In genomic region chr6:84789170-84789569, GRCh38 we compare ENCODE assay signal across 30 cellular contexts. TPM values are rescaled to one million over a fixed set of nuclear protein-coding genes. Genes with fewer than 3 reads are reported as not detected.
"Had no signal": no experiment of that assay in that cellular context is flagged by ENCODE, and none has a peak within 500 bp of the region (broad histone marks: within the 10 kb centered on the region; RNA-seq: fewer than 3 reads in every experiment).

No MANE protein-coding gene starts in this region.

- H2AFZ ChIP-seq: neural progenitor cell, parathyroid adenoma had no signal

- H3K27ac Mint-ChIP-seq: natural killer cell; nephron; neural progenitor cell; progenitor cell of endocrine pancreas; stimulated activated effector memory CD8-positive, alpha-beta T cell treated with anti-CD3 and anti-CD28 coated beads, Interleukin-12 subunit alpha, Interleukin-12 subunit beta, amount 100 ng/mL, for 72 hours; stimulated activated naive B cell treated with anti-CD40 and anti-IgM and Interleukin-4, amounts not matched to agents 10 μg/mL and 1 μg/mL and 100 μg/mL, for 72 hours; stimulated activated naive CD8-positive, alpha-beta T cell treated with anti-CD3 and anti-CD28 coated beads, Interleukin-15, Interleukin-2, amounts not matched to agents 100 ng/mL and 50 ng/mL, for 24 hours had no signal

- H3K79me2 ChIP-seq: parathyroid adenoma had no signal

- H3K4me3 Mint-ChIP-seq: natural killer cell; nephron; neural progenitor cell; stimulated activated effector memory CD8-positive, alpha-beta T cell treated with anti-CD3 and anti-CD28 coated beads, Interleukin-12 subunit alpha, Interleukin-12 subunit beta, amount 100 ng/mL, for 72 hours; stimulated activated naive B cell treated with anti-CD40 and anti-IgM and Interleukin-4, amounts not matched to agents 10 μg/mL and 1 μg/mL and 100 μg/mL, for 72 hours; stimulated activated naive CD8-positive, alpha-beta T cell treated with anti-CD3 and anti-CD28 coated beads, Interleukin-15, Interleukin-2, amounts not matched to agents 100 ng/mL and 50 ng/mL, for 24 hours had no signal

- H3K9me3 Mint-ChIP-seq: neural progenitor cell; stimulated activated effector memory CD8-positive, alpha-beta T cell treated with anti-CD3 and anti-CD28 coated beads, Interleukin-12 subunit alpha, Interleukin-12 subunit beta, amount 100 ng/mL, for 72 hours had no signal

- H3K4me2 ChIP-seq: neural progenitor cell had no signal

- H3K36me3 ChIP-seq: neural progenitor cell, ovary, right lobe of liver, sigmoid colon, stomach, thoracic aorta, thyroid gland, tibial nerve, upper lobe of left lung, vagina had no signal

- H3K9me3 ChIP-seq: ovary, psoas muscle, right lobe of liver, sigmoid colon, stomach, thoracic aorta, thyroid gland, upper lobe of left lung, vagina had no signal

- H3K4me3 ChIP-seq: neural progenitor cell, ovary, psoas muscle, right lobe of liver, sigmoid colon, stomach, thoracic aorta, thyroid gland, tibial nerve, upper lobe of left lung, vagina had no signal

- H3K27me3 Mint-ChIP-seq: stimulated activated naive B cell treated with anti-CD40 and anti-IgM and Interleukin-4, amounts not matched to agents 10 μg/mL and 1 μg/mL and 100 μg/mL, for 72 hours had no signal

- DNase-seq: natural killer cell; occipital lobe; ovary; posterior cingulate gyrus; psoas muscle; right cardiac atrium; right lobe of liver; sigmoid colon; small intestine; stimulated activated CD4-positive, alpha-beta T cell treated with anti-CD3 and anti-CD28 coated beads, Interleukin-15, amount 100 ng/mL, for 24 hours; stimulated activated CD4-positive, alpha-beta T cell treated with anti-CD3 and anti-CD28 coated beads, Interleukin-2, amount 100 ng/mL, for 24 hours; stimulated activated CD4-positive, alpha-beta T cell treated with anti-CD3 and anti-CD28 coated beads, Interleukin-2, amount 100 ng/mL, for 48 hours; stimulated activated CD4-positive, alpha-beta T cell treated with anti-CD3 and anti-CD28 coated beads, Interleukin-4, amount 100 ng/mL, for 24 hours; stimulated activated naive B cell treated with anti-CD40 and anti-IgM and Interleukin-4, amounts not matched to agents 10 μg/mL and 1 μg/mL and 100 μg/mL, for 72 hours; stimulated activated naive CD4-positive, alpha-beta T cell treated with Interleukin-2 at 50 U/mL for 16 hours; stomach; thyroid gland; trophoblast cell; upper lobe of left lung had no signal

- ATAC-seq: natural killer cell; psoas muscle; right cardiac atrium; right lobe of liver; stimulated activated effector memory CD8-positive, alpha-beta T cell treated with anti-CD3 and anti-CD28 coated beads, Interleukin-12 subunit alpha, Interleukin-12 subunit beta, amount 100 ng/mL, for 72 hours; stimulated activated naive B cell treated with anti-CD40 and anti-IgM and Interleukin-4, amounts not matched to agents 10 μg/mL and 1 μg/mL and 100 μg/mL, for 72 hours had no signal

- H3K36me3 Mint-ChIP-seq: natural killer cell; neural progenitor cell; stimulated activated effector memory CD8-positive, alpha-beta T cell treated with anti-CD3 and anti-CD28 coated beads, Interleukin-12 subunit alpha, Interleukin-12 subunit beta, amount 100 ng/mL, for 72 hours; stimulated activated naive B cell treated with anti-CD40 and anti-IgM and Interleukin-4, amounts not matched to agents 10 μg/mL and 1 μg/mL and 100 μg/mL, for 72 hours had no signal

- H3K27ac ChIP-seq: neural progenitor cell, ovary, parathyroid adenoma, psoas muscle, right lobe of liver, sigmoid colon, stomach, thoracic aorta, thyroid gland, tibial nerve, upper lobe of left lung, vagina had no signal

- FAIRE-seq: small intestine, urothelium cell line had no signal

- H3K4me1 ChIP-seq: neural progenitor cell, parathyroid adenoma, psoas muscle, right lobe of liver, sigmoid colon, stomach, thyroid gland, tibial nerve, upper lobe of left lung, vagina had no signal

- H3K4me1 Mint-ChIP-seq: natural killer cell; nephron; neural progenitor cell; stimulated activated effector memory CD8-positive, alpha-beta T cell treated with anti-CD3 and anti-CD28 coated beads, Interleukin-12 subunit alpha, Interleukin-12 subunit beta, amount 100 ng/mL, for 72 hours; stimulated activated naive B cell treated with anti-CD40 and anti-IgM and Interleukin-4, amounts not matched to agents 10 μg/mL and 1 μg/mL and 100 μg/mL, for 72 hours had no signal

- H3K27me3 ChIP-seq: ovary, right lobe of liver, stomach, thyroid gland, tibial nerve, upper lobe of left lung, vagina had no signal

- H3K9ac ChIP-seq: neural progenitor cell, parathyroid adenoma had no signal

RNA-seq across cellular contexts. Expression of gene TBX18, which starts 24.8 kb away (rescaled TPM):
- total RNA-seq: natural killer cell had no signal
- polyA plus RNA-seq: neural cell had no signal
